In genomic region chr3:186261638-186262037, GRCh38 we compare ENCODE assay signal across 13 cellular contexts.
DNase-seq lines count a peak whose midpoint lies in the region; ATAC-seq, FAIRE-seq and TF ChIP-seq lines count a peak whose summit lies in the region.
"Had no signal": no experiment of that assay in that cellular context is flagged by ENCODE, and none has a peak within 500 bp of the region (broad histone marks: within the 10 kb centered on the region; RNA-seq: fewer than 3 reads in every experiment).

No MANE protein-coding gene starts in this region.

- no peak overlapping the region for H2AFZ ChIP-seq in astrocyte (ENCODE audit: low read depth, low read length)

- no peaks in the 10 kb centered on the region for H3K79me2 ChIP-seq in astrocyte (ENCODE audit: insufficient read depth, low read length)

- peak; percentile 38 for ATAC-seq in left lobe of liver
- no peak for ATAC-seq in GM18519 (IDR thresholded peaks at IDR 0.05; ENCODE audit: low FRiP score, unreplicated experiment)
- no peak for ATAC-seq in GM18502 (IDR thresholded peaks at IDR 0.05; ENCODE audit: poor library complexity, unreplicated experiment)

- H3K4me1 ChIP-seq in astrocyte (ENCODE audit: insufficient read depth, low read length): peaks cover 14% of the 10 kb centered on the region

- peak; percentile 47 for DNase-seq in DMS53 (lab: John Stamatoyannopoulos, UW)
- no peak for DNase-seq in DMS53 treated with DMSO at 0.1 percent for 48 hours (lab: John Stamatoyannopoulos, UW; ENCODE audit: unreplicated experiment)
- no peak for DNase-seq in astrocyte (ENCODE audit: low read depth)
- DNase-seq in left lobe of liver (ENCODE audit: low spot score): no peak
- DNase-seq in activated T-cell treated with anti-CD3 and anti-CD28 coated beads, Interleukin-2, amount 50 U/mL, for 24 hours: no peak
- DNase-seq: NK-92 treated with Interleukin-12 subunit alpha and Interleukin-12 subunit beta, amount 100 ng/mL, for 24 hours; small intestine had no signal

- H3K4me1 Mint-ChIP-seq in astrocyte (ENCODE audit: low read depth, unreplicated experiment): peaks cover 25% of the 10 kb centered on the region
- peaks cover 17% of the 10 kb centered on the region for H3K4me1 Mint-ChIP-seq in activated T-cell treated with anti-CD3 and anti-CD28 coated beads, Interleukin-2, amount 50 U/mL, for 24 hours (ENCODE audit: low read depth)

- peaks cover 7% of the 10 kb centered on the region for H3K9me3 Mint-ChIP-seq in astrocyte (ENCODE audit: unreplicated experiment)
- peaks cover 4% of the 10 kb centered on the region for H3K9me3 Mint-ChIP-seq in activated T-cell treated with anti-CD3 and anti-CD28 coated beads, Interleukin-2, amount 50 U/mL, for 24 hours
- H3K9me3 Mint-ChIP-seq: dendritic cell treated with granulocyte-macrophage colony-stimulating factor and Interleukin-4, amounts not matched to agents 40 ng/mL and 50 ng/mL, for 4 days; IgD-negative memory B cell had no signal

- TF ChIP-seq CTCF in astrocyte (IDR thresholded peaks at IDR 0.05; ENCODE audit: insufficient read depth, low read depth, low read length): peak; percentile 5

- H3K9me3 ChIP-seq in astrocyte (ENCODE audit: insufficient read depth, low read depth, low read length): no peaks in the 10 kb centered on the region

- H3K4me3 ChIP-seq in astrocyte (ENCODE audit: insufficient read depth, low read depth, low read length): no peak overlapping the region

- H3K36me3 ChIP-seq in astrocyte (ENCODE audit: insufficient read depth, low read length): no peaks in the 10 kb centered on the region

- no peak for FAIRE-seq in astrocyte (lab: Jason Lieb, UNC)
- FAIRE-seq: G401.6, small intestine had no signal

- TF ChIP-seq EP300 in Ishikawa (IDR thresholded peaks at IDR 0.05; ENCODE audit: borderline replicate concordance): no peak

- no peaks in the 10 kb centered on the region for H3K36me3 Mint-ChIP-seq in astrocyte (ENCODE audit: low read depth, unreplicated experiment)
- H3K36me3 Mint-ChIP-seq in activated T-cell treated with anti-CD3 and anti-CD28 coated beads, Interleukin-2, amount 50 U/mL, for 24 hours (ENCODE audit: low read depth): peaks cover 3% of the 10 kb centered on the region
- H3K36me3 Mint-ChIP-seq: IgD-negative memory B cell had no signal

- H3K4me2 ChIP-seq in astrocyte (ENCODE audit: low read length): no peak overlapping the region

- no peak overlapping the region for H3K27ac Mint-ChIP-seq in astrocyte (ENCODE audit: unreplicated experiment)
- H3K27ac Mint-ChIP-seq in activated T-cell treated with anti-CD3 and anti-CD28 coated beads, Interleukin-2, amount 50 U/mL, for 24 hours: no peak overlapping the region
- H3K27ac Mint-ChIP-seq: dendritic cell treated with granulocyte-macrophage colony-stimulating factor and Interleukin-4, amounts not matched to agents 40 ng/mL and 50 ng/mL, for 4 days; IgD-negative memory B cell had no signal

- no peaks in the 10 kb centered on the region for H3K27me3 ChIP-seq in astrocyte (ENCODE audit: insufficient read depth, low read length)

- no peaks in the 10 kb centered on the region for H4K20me1 ChIP-seq in astrocyte (ENCODE audit: insufficient read depth, low read length)

- H3K27me3 Mint-ChIP-seq in astrocyte (ENCODE audit: low read depth, unreplicated experiment): peaks cover 27% of the 10 kb centered on the region
- H3K27me3 Mint-ChIP-seq in activated T-cell treated with anti-CD3 and anti-CD28 coated beads, Interleukin-2, amount 50 U/mL, for 24 hours: peaks cover 6% of the 10 kb centered on the region
- H3K27me3 Mint-ChIP-seq: dendritic cell treated with granulocyte-macrophage colony-stimulating factor and Interleukin-4, amounts not matched to agents 40 ng/mL and 50 ng/mL, for 4 days; IgD-negative memory B cell had no signal

- no peak overlapping the region for H3K9ac ChIP-seq in astrocyte (ENCODE audit: low read length)

- H3K27ac ChIP-seq in astrocyte (ENCODE audit: low read depth, low read length): no peak overlapping the region

- TF ChIP-seq RAD21 in Ishikawa (IDR thresholded peaks at IDR 0.05; ENCODE audit: low read depth): peak; percentile 44; the same call in 1 of the 2 replicates

- no peak overlapping the region for H3K4me3 Mint-ChIP-seq in astrocyte (ENCODE audit: unreplicated experiment)
- H3K4me3 Mint-ChIP-seq in activated T-cell treated with anti-CD3 and anti-CD28 coated beads, Interleukin-2, amount 50 U/mL, for 24 hours: no peak overlapping the region
- H3K4me3 Mint-ChIP-seq: dendritic cell treated with granulocyte-macrophage colony-stimulating factor and Interleukin-4, amounts not matched to agents 40 ng/mL and 50 ng/mL, for 4 days; IgD-negative memory B cell had no signal

TF ChIP-seq in Ishikawa, 13 proteins besides CTCF, POLR2A, EP300 and RAD21:
- TF ChIP-seq NFIC (IDR thresholded peaks at IDR 0.05) (no peak), TEAD4 (IDR thresholded peaks at IDR 0.05) (no peak), TCF12 (IDR thresholded peaks at IDR 0.05; ENCODE audit: low read depth) (no peak), CREB1 (IDR thresholded peaks at IDR 0.05; ENCODE audit: low read depth) (no peak), REST (IDR thresholded peaks at IDR 0.05; ENCODE audit: low read depth) (no peak), EGR1 (IDR thresholded peaks at IDR 0.05) (no peak), ZBTB7A (IDR thresholded peaks at IDR 0.05; ENCODE audit: low read depth) (no peak), FOXM1 (IDR thresholded peaks at IDR 0.05; ENCODE audit: borderline replicate concordance, low read depth) (no peak), MAX (IDR thresholded peaks at IDR 0.05) (no peak)
